30 cellular contexts compared by ENCODE assay signal in the genomic region with DNA sequence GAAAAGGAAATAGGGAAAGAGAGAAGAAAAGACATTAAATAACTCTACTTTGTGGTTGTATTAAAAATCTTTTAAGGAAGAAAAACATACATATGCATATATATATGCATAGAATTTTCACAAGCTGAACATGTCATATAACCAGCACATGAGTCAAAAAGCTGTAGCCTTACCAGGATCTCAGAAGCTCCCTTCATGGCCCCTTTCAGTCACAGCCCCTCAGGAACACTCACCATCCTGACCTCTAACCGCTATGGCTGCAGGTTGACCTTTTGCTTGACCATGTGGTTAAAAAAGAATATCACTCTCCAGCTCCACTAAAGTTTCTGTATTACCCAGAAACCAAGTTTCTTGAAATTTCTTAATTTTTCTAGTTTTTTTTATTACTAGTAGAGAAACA.
"Had no signal": no experiment of that assay in that cellular context is flagged by ENCODE, and none has a peak within 500 bp of the region (broad histone marks: within the 10 kb centered on the region; RNA-seq: fewer than 3 reads in every experiment).

No MANE protein-coding gene starts in this region.

- H3K27me3 Mint-ChIP-seq: activated B cell treated with CpG ODN at 0.5 μM for 24 hours; activated CD4-positive, alpha-beta T cell treated with anti-CD3 and anti-CD28 coated beads, Interleukin-2, amount 10 ng/mL, durations not matched to agents 24 days and 14 days; activated naive CD8-positive, alpha-beta T cell; activated T-helper 17 cell treated with anti-CD3 and anti-CD28 coated beads, Interleukin-2, amount 50 U/mL, for 72 hours; IgD-negative memory B cell; T-helper 17 cell had no signal

- H3K4me3 Mint-ChIP-seq: activated B cell treated with CpG ODN at 0.5 μM for 24 hours; activated CD4-positive, alpha-beta T cell treated with anti-CD3 and anti-CD28 coated beads, Interleukin-2, amount 10 ng/mL, durations not matched to agents 24 days and 14 days; activated naive CD4-positive, alpha-beta T cell treated with anti-CD3 and anti-CD28 coated beads for 36 hours; activated naive CD8-positive, alpha-beta T cell; activated T-helper 17 cell treated with anti-CD3 and anti-CD28 coated beads, Interleukin-2, amount 50 U/mL, for 72 hours; IgD-negative memory B cell; T-helper 17 cell had no signal

- H3K36me3 ChIP-seq: adrenal gland, breast epithelium, MG63, Peyer's patch, SJSA1 had no signal

- H3K9me3 Mint-ChIP-seq: activated B cell treated with CpG ODN at 0.5 μM for 24 hours; activated naive CD4-positive, alpha-beta T cell treated with anti-CD3 and anti-CD28 coated beads for 36 hours; activated T-helper 17 cell treated with anti-CD3 and anti-CD28 coated beads, Interleukin-2, amount 50 U/mL, for 72 hours; IgD-negative memory B cell had no signal

- H3K4me1 Mint-ChIP-seq: activated CD4-positive, alpha-beta T cell treated with anti-CD3 and anti-CD28 coated beads, Interleukin-2, amount 10 ng/mL, durations not matched to agents 24 days and 14 days; activated T-helper 17 cell treated with anti-CD3 and anti-CD28 coated beads, Interleukin-2, amount 50 U/mL, for 72 hours had no signal

- H3K27ac Mint-ChIP-seq: activated B cell treated with CpG ODN at 0.5 μM for 24 hours; activated CD4-positive, alpha-beta T cell treated with anti-CD3 and anti-CD28 coated beads, Interleukin-2, amount 10 ng/mL, durations not matched to agents 24 days and 14 days; activated naive CD4-positive, alpha-beta T cell treated with anti-CD3 and anti-CD28 coated beads for 36 hours; activated naive CD8-positive, alpha-beta T cell; activated T-helper 17 cell treated with anti-CD3 and anti-CD28 coated beads, Interleukin-2, amount 50 U/mL, for 72 hours; IgD-negative memory B cell; T-helper 17 cell had no signal

- H3K4me3 ChIP-seq: adrenal gland, breast epithelium, MG63, Peyer's patch, SJSA1 had no signal

- H3K4me1 ChIP-seq: breast epithelium, Peyer's patch, SJSA1 had no signal

- H3K4me2 ChIP-seq: KMS-11 had no signal

- H3K36me3 Mint-ChIP-seq: activated naive CD8-positive, alpha-beta T cell had no signal

- H3K9me3 ChIP-seq: adrenal gland, breast epithelium, MG63, Peyer's patch, SJSA1 had no signal

- DNase-seq: activated B cell treated with CpG ODN at 0.5 μM for 24 hours; activated CD4-positive, alpha-beta T cell treated with anti-CD3 and anti-CD28 coated beads for 1 hour; activated CD4-positive, alpha-beta T cell treated with anti-CD3 and anti-CD28 coated beads, Interleukin-2, amount 10 ng/mL, durations not matched to agents 24 days and 14 days; activated CD4-positive, alpha-beta T cell treated with anti-CD3 and anti-CD28 coated beads, Interleukin-2, amount 50 U/mL, for 48 hours; activated gamma-delta T cell; activated naive CD4-positive, alpha-beta T cell treated with anti-CD3 and anti-CD28 coated beads for 36 hours; activated T-cell treated with anti-CD3 and anti-CD28 coated beads for 4 hours; activated T-cell treated with anti-CD3 and anti-CD28 coated beads, Interleukin-2, amount 50 U/mL, for 48 hours; aorta; caudate nucleus; MG63; NCI-H1105; NCI-H1436; NCI-H1694 treated with DMSO at 0.1 percent for 48 hours; NCI-H2029 treated with DMSO at 0.1 percent for 48 hours; NCI-H510A treated with DMSO at 0.1 percent for 48 hours; NCI-H69; Peyer's patch; SHP77; T-helper 17 cell; T-helper 9 cell had no signal

- FAIRE-seq: TTC549 had no signal

- H3K27ac ChIP-seq: adrenal gland, breast epithelium, KMS-11, Peyer's patch, SJSA1 had no signal

- ATAC-seq: activated T-helper 17 cell treated with anti-CD3 and anti-CD28 coated beads, Interleukin-2, amount 50 U/mL, for 72 hours; SK-N-SH treated with all-trans-retinoic acid at 6 μM for 48 hours; T-helper 17 cell had no signal

- H3K9ac ChIP-seq: KMS-11 had no signal

- H3K27me3 ChIP-seq: adrenal gland, breast epithelium, MG63, Peyer's patch, SJSA1 had no signal
